In the genomic region with DNA sequence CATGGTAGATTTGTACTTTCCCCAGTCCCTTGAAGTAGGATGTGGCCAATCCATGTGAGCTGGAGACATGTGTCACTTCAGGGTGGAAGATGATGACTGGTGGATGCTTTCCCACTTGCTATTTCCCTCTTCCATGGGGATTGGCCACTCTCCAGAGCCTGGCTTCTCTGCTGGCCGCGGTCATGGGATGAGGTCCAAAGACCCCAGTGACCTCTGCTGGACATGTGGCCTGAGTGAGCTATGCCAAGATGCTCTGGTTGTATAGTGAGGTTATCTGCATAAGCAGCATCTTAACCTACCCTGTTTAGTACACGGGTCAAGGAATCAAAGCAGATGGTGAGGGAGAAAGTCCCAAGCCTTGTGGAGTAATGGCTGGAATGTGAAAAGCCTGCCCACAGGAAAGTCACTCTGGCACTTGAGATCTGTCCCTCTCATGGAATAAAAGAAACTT, we compare ENCODE assay signal across 16 cellular contexts. TPM values are rescaled to one million over a fixed set of nuclear protein-coding genes. Genes with fewer than 3 reads are reported as not detected.
DNase-seq lines count a peak whose midpoint lies in the region; ATAC-seq and TF ChIP-seq lines count a peak whose summit lies in the region.
"Had no signal": no experiment of that assay in that cellular context is flagged by ENCODE, and none has a peak within 500 bp of the region (broad histone marks: within the 10 kb centered on the region; RNA-seq: fewer than 3 reads in every experiment).

No MANE protein-coding gene starts in this region.

- H3K27ac ChIP-seq in ascending aorta: peak overlapping the region; percentile 34 to 57
- peak overlapping the region; percentile 27 to 85 (median 74) for H3K27ac ChIP-seq in gastroesophageal sphincter
- H3K27ac ChIP-seq in rectal smooth muscle tissue (ENCODE audit: low read depth, low read length): peak overlapping the region; percentile 2
- H3K27ac ChIP-seq: pancreas had no signal

- peaks cover 0 to 11% of the 10 kb centered on the region in 2 donors for H3K36me3 ChIP-seq in ascending aorta
- H3K36me3 ChIP-seq in gastroesophageal sphincter: peaks cover 0 to 29% of the 10 kb centered on the region in 2 donors
- H3K36me3 ChIP-seq in rectal smooth muscle tissue (ENCODE audit: control insufficient read depth, insufficient read depth, low read length): no peaks in the 10 kb centered on the region
- H3K36me3 ChIP-seq: pancreas had no signal

- WGBS in gastroesophageal sphincter (ENCODE audit: low coverage in 1 of 2), 2 donors: 11% methylated on average over 1 of the region's 3 CpGs; no CpG with 5 or more reads in 1 of the 2 donors

- TF ChIP-seq CTCF in ascending aorta (IDR thresholded peaks at IDR 0.05): no peak
- no peak for TF ChIP-seq CTCF in gastroesophageal sphincter (IDR thresholded peaks at IDR 0.05)
- no peak for TF ChIP-seq CTCF in GM20000 (IDR thresholded peaks at IDR 0.05; ENCODE audit: extremely low read depth, missing control alignments)

- H3K9me3 ChIP-seq in ascending aorta (no peaks in the 10 kb centered on the region), gastroesophageal sphincter (no peaks in the 10 kb centered on the region)
- H3K9me3 ChIP-seq: heart left ventricle, left lung, pancreas had no signal

- no peak for ATAC-seq in gastroesophageal sphincter
- ATAC-seq in GM18517 (IDR thresholded peaks at IDR 0.05; ENCODE audit: unreplicated experiment): no peak
- no peak for ATAC-seq in HG02884 (IDR thresholded peaks at IDR 0.05; ENCODE audit: unreplicated experiment)
- ATAC-seq: heart left ventricle, left lung, pancreas had no signal

- no peak overlapping the region for H3K4me3 ChIP-seq in ascending aorta
- H3K4me3 ChIP-seq in gastroesophageal sphincter: no peak overlapping the region
- no peak overlapping the region for H3K4me3 ChIP-seq in rectal smooth muscle tissue (ENCODE audit: low read length)
- H3K4me3 ChIP-seq: heart left ventricle, left lung, pancreas had no signal

- DNase-seq in EL (peak; percentile 61), ascending aorta (ENCODE audit: low spot score in 2 of 2) (no peak), GM20000 (ENCODE audit: low spot score) (no peak), NAMALWA (ENCODE audit: low spot score) (no peak)
- DNase-seq: DMS79, left lung, NCI-H1105, NCI-H524, pancreas, SHP77 had no signal

- no peak for TF ChIP-seq EP300 in gastroesophageal sphincter (IDR thresholded peaks at IDR 0.05)

- H3K9ac ChIP-seq in rectal smooth muscle tissue (ENCODE audit: low read length): no peak overlapping the region

- H3K27me3 ChIP-seq in ascending aorta (no peaks in the 10 kb centered on the region), gastroesophageal sphincter (no peaks in the 10 kb centered on the region), rectal smooth muscle tissue (ENCODE audit: control insufficient read depth, insufficient read depth, low read length) (no peaks in the 10 kb centered on the region)
- H3K27me3 ChIP-seq: heart left ventricle, left lung, pancreas had no signal

- TF ChIP-seq POLR2A in gastroesophageal sphincter (IDR thresholded peaks at IDR 0.05): no peak

- intact Hi-C loops in ascending aorta (cut with DNase I): no loop called here

- H3K4me1 ChIP-seq in ascending aorta (peaks cover 18 to 43% of the 10 kb centered on the region in 2 donors), gastroesophageal sphincter (peaks cover 21 to 85% (median 35%) of the 10 kb centered on the region in 3 donors), rectal smooth muscle tissue (ENCODE audit: control insufficient read depth, insufficient read depth, low read length) (peaks cover 31% of the 10 kb centered on the region)

RNA-seq across cellular contexts. Expression of a gene that starts 47.1 kb away (rescaled TPM):
- total RNA-seq in ascending aorta (60.8 TPM), gastroesophageal sphincter (10 to 100 TPM; 40.2 to 80.9 (median 56.0) TPM)
- total RNA-seq: B cell had no signal

Comparison
In these comparisons a context has a peak if more than half of its experiments do, and no peak if none do; other contexts are left out.
1. H3K27ac ChIP-seq: peak in every context shown above with its lines; median percentile 74 in gastroesophageal sphincter; 46 in ascending aorta; 2 in rectal smooth muscle tissue.